8 cellular contexts compared by ENCODE assay signal in the genomic region with DNA sequence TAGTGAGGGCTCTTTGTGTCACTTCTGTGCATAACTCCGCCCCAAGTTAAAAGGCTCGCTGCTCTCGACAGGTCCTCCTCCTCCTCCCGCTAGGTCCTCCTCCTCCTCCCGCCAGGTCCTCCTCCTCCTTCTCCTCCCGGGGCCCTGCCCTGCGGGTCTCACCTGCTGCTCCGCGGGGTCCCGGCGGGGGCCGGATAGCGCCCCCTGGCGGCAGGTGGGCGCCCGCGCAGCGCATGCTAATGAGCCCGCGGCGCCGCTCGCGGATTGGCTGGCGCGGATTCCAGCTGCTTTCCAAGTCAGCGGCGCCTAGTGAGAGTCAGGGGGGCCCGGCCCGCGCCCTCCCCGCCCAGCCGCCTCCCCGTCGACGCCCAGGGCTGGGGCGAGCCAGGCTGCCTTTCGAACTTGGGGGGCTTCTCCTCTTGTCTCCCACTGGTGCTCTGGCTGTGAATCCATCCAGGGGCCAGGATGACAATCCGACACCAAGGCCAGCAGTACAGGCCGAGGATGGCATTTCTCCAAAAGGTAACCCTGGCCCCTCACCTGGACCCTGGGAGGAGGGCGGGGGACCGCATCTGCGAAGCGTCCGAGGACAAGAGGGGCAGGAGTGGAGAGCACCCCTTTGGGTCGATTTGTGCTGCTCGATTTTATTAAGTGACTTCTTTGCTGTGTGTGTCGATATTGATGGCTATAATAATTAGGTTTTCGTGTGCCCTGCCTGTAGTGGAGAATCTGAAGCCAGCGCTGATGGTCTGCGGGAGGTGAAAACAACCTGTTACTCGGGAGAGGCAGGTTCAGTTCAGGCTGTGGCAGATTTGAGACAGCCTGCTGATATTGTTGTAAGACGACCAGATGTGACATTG. TPM values are rescaled to one million over a fixed set of nuclear protein-coding genes. Genes with fewer than 3 reads are reported as not detected.
DNase-seq lines count a peak whose midpoint lies in the region; ATAC-seq, FAIRE-seq and TF ChIP-seq lines count a peak whose summit lies in the region.

A gene (plus strand): TSS at position 295 of the 860 bp plus-strand sequence. CDS start 171 bp downstream, at position 466.

- intact Hi-C loops in pancreas (cut with DNase I) (no loop called here), thyroid gland (cut with DNase I) (no loop called here)

- H3K4me3 ChIP-seq in cardiac muscle cell, result peak within 1 kb of the TSS; percentile 18
- H3K4me3 ChIP-seq in pancreas, result peak within 1 kb of the TSS in 3 of 4 donors; percentile 14 to 54 (median 31)
- H3K4me3 ChIP-seq in thyroid gland (replicated peaks in 1 of 3), result peak within 1 kb of the TSS in 1 of 3 donors; percentile 32

- TF ChIP-seq POLR2A in H54 (IDR thresholded peaks at IDR 0.05; ENCODE audit: low read depth, low read length) (no peak), thyroid gland (IDR thresholded peaks at IDR 0.05) (no peak)

- ATAC-seq in pancreas, result peak; percentile 97 to 98 (median 98)

- no peaks in the 10 kb centered on the region for H3K36me3 ChIP-seq in ES-I3 (ENCODE audit: insufficient read depth, low read length)
- no peaks in the 10 kb centered on the region for H3K36me3 ChIP-seq in cardiac muscle cell
- H3K36me3 ChIP-seq in pancreas, result no peaks in the 10 kb centered on the region
- H3K36me3 ChIP-seq in thyroid gland, result no peaks in the 10 kb centered on the region

- no peak for FAIRE-seq in H54 (lab: Jason Lieb, UNC)
- FAIRE-seq in pancreas (lab: Jason Lieb, UNC), result no peak

- H3K27me3 ChIP-seq in cardiac muscle cell (peaks cover 28% of the 10 kb centered on the region), pancreas (no peaks in the 10 kb centered on the region), thyroid gland (no peaks in the 10 kb centered on the region)

- peak; percentile 94 for TF ChIP-seq CTCF in cardiac muscle cell (IDR thresholded peaks at IDR 0.05; ENCODE audit: low read depth, low read length)
- TF ChIP-seq CTCF in pancreas (IDR thresholded peaks at IDR 0.05), result peak; percentile 96 to 99 (median 98)
- peak; percentile 71 to 100 (median 98) for TF ChIP-seq CTCF in thyroid gland (IDR thresholded peaks at IDR 0.05)

- 2% methylated on average over 49 to 53 of the region's 53 CpGs for WGBS in pancreas, 2 donors
- WGBS in thyroid gland, 2 donors, result 2 to 4% methylated on average over 30 to 33 of the region's 53 CpGs

- H3K9ac ChIP-seq in ES-I3 (ENCODE audit: low read depth, low read length), result peak within 1 kb of the TSS; percentile 86; the same call in 1 of the 2 replicates

- H3K4me1 ChIP-seq in ES-I3 (ENCODE audit: insufficient read depth, low read length) (peaks cover 5% of the 10 kb centered on the region; the same call in 1 of the 2 replicates), cardiac muscle cell (ENCODE audit: low read depth) (no peaks in the 10 kb centered on the region), pancreas (no peaks in the 10 kb centered on the region), thyroid gland (peaks cover 5 to 8% of the 10 kb centered on the region in 2 donors)

- H3K27ac ChIP-seq in cardiac muscle cell, result no peak within 1 kb of the TSS
- H3K27ac ChIP-seq in pancreas, result peak within 1 kb of the TSS in 1 of 4 donors; percentile 4
- H3K27ac ChIP-seq in thyroid gland, result peak within 1 kb of the TSS in 1 of 3 donors; percentile 34

- H3K9me3 ChIP-seq in ES-I3 (ENCODE audit: control insufficient read depth, insufficient read depth, low read length), result no peaks in the 10 kb centered on the region
- H3K9me3 ChIP-seq in cardiac muscle cell (ENCODE audit: low read depth), result no peaks in the 10 kb centered on the region
- no peaks in the 10 kb centered on the region for H3K9me3 ChIP-seq in pancreas
- H3K9me3 ChIP-seq in thyroid gland, result no peaks in the 10 kb centered on the region

- DNase-seq in H54 (ENCODE audit: insufficient read length, low spot score), result peak; percentile 70
- peak; percentile 85 for DNase-seq in LoVo (ENCODE audit: low spot score)
- DNase-seq in SK-N-DZ (ENCODE audit: low spot score), result peak; percentile 77
- peak; percentile 83 for DNase-seq in activated naive CD4-positive, alpha-beta T cell treated with anti-CD3 and anti-CD28 coated beads, Interleukin-2, amount 50 U/mL, for 16 hours
- DNase-seq in cardiac muscle cell (ENCODE audit: low read depth in 1 of 2, low spot score in 1 of 2), result peak; percentile 66 to 88
- peak; percentile 79 to 98 (median 88) for DNase-seq in pancreas
- DNase-seq in thyroid gland, result peak; percentile 91 to 92

RNA-seq across cellular contexts. Expression of the gene that starts here (rescaled TPM):
- 9.5 and 11.6 TPM in 2 replicates for polyA plus RNA-seq in SK-N-DZ (2014; cell fraction: cytosol; rRNA removed)
- 5.3 and 5.7 TPM in 2 replicates for polyA plus RNA-seq in SK-N-DZ (2014; cell fraction: nucleus; rRNA removed)
- total RNA-seq in cardiac muscle cell (4.1 and 4.7 TPM in 2 replicates), pancreas (1 to 10 TPM; 1.2 to 5.5 (median 2.7) TPM), thyroid gland (10 to 100 TPM in 1 of 4 donors, 1 to 10 TPM in 3; 6.0 to 15.5 (median 6.7) TPM)
- polyA plus RNA-seq in cardiac muscle cell (5.5 and 8.5 TPM in 2 replicates), pancreas (10 to 100 TPM in 1 of 2 donors, 1 to 10 TPM in 1; 7.1 to 13.9 TPM)
